Comparison of ENCODE assay signal across 11 cellular contexts in genomic region chr3:24678021-24678420, GRCh38.
DNase-seq lines count a peak whose midpoint lies in the region; ATAC-seq and TF ChIP-seq lines count a peak whose summit lies in the region.
"Had no signal": no experiment of that assay in that cellular context is flagged by ENCODE, and none has a peak within 500 bp of the region (broad histone marks: within the 10 kb centered on the region; RNA-seq: fewer than 3 reads in every experiment).

No MANE protein-coding gene starts in this region.

- no peak for TF ChIP-seq CTCF in lower lobe of right lung (IDR thresholded peaks at IDR 0.05)

- no peaks in the 10 kb centered on the region for H3K36me3 Mint-ChIP-seq in activated CD8-positive, alpha-beta T cell treated with anti-CD3 and anti-CD28 coated beads, Interleukin-2, amount 10 ng/mL, durations not matched to agents 7 days and 5 days (ENCODE audit: low read depth)
- H3K36me3 Mint-ChIP-seq in natural killer cell treated with Interleukin-12 subunit alpha and Interleukin-12 subunit beta and Interleukin-15 and Interleukin-18, amount 100 ng/mL, for 72 hours, result no peaks in the 10 kb centered on the region

- no peak overlapping the region for H3K27ac Mint-ChIP-seq in activated CD8-positive, alpha-beta T cell treated with anti-CD3 and anti-CD28 coated beads, Interleukin-2, amount 10 ng/mL, durations not matched to agents 7 days and 5 days
- peak overlapping the region; percentile 18 to 45 for H3K27ac Mint-ChIP-seq in natural killer cell treated with Interleukin-12 subunit alpha and Interleukin-12 subunit beta and Interleukin-15 and Interleukin-18, amount 100 ng/mL, for 72 hours

- no peaks in the 10 kb centered on the region for H3K36me3 ChIP-seq in lower lobe of right lung
- H3K36me3 ChIP-seq: cardiac muscle cell had no signal

- H3K27ac ChIP-seq in lower lobe of right lung, result no peak overlapping the region
- H3K27ac ChIP-seq: cardiac muscle cell had no signal

- no peaks in the 10 kb centered on the region for H3K4me1 ChIP-seq in lower lobe of right lung

- no peaks in the 10 kb centered on the region for H3K9me3 ChIP-seq in lower lobe of right lung

- H3K27me3 ChIP-seq in lower lobe of right lung (ENCODE audit: low read depth), result no peaks in the 10 kb centered on the region
- H3K27me3 ChIP-seq: cardiac muscle cell had no signal

- peaks cover 17% of the 10 kb centered on the region for H3K4me1 Mint-ChIP-seq in activated CD8-positive, alpha-beta T cell treated with anti-CD3 and anti-CD28 coated beads, Interleukin-2, amount 10 ng/mL, durations not matched to agents 7 days and 5 days (ENCODE audit: low read depth)
- peaks cover 15 to 22% of the 10 kb centered on the region in 2 donors for H3K4me1 Mint-ChIP-seq in natural killer cell treated with Interleukin-12 subunit alpha and Interleukin-12 subunit beta and Interleukin-15 and Interleukin-18, amount 100 ng/mL, for 72 hours (ENCODE audit: low read depth in 2 of 2)

- peaks cover 48% of the 10 kb centered on the region for H3K27me3 Mint-ChIP-seq in activated CD8-positive, alpha-beta T cell treated with anti-CD3 and anti-CD28 coated beads, Interleukin-2, amount 10 ng/mL, durations not matched to agents 7 days and 5 days (ENCODE audit: low read depth)
- peaks cover 52 to 58% of the 10 kb centered on the region in 2 donors for H3K27me3 Mint-ChIP-seq in natural killer cell treated with Interleukin-12 subunit alpha and Interleukin-12 subunit beta and Interleukin-15 and Interleukin-18, amount 100 ng/mL, for 72 hours

- no peaks in the 10 kb centered on the region for H3K9me3 Mint-ChIP-seq in activated CD8-positive, alpha-beta T cell treated with anti-CD3 and anti-CD28 coated beads, Interleukin-2, amount 10 ng/mL, durations not matched to agents 7 days and 5 days (ENCODE audit: insufficient read depth)
- no peaks in the 10 kb centered on the region for H3K9me3 Mint-ChIP-seq in natural killer cell treated with Interleukin-12 subunit alpha and Interleukin-12 subunit beta and Interleukin-15 and Interleukin-18, amount 100 ng/mL, for 72 hours

- intact Hi-C loops in lower lobe of right lung (cut with DNase I), result no loop called here

- ATAC-seq in GM18519 (IDR thresholded peaks at IDR 0.05; ENCODE audit: low FRiP score, unreplicated experiment), result peak; percentile 26
- peak; percentile 29 for ATAC-seq in HG02885 (IDR thresholded peaks at IDR 0.05; ENCODE audit: poor library complexity, unreplicated experiment)
- peak; percentile 49 for ATAC-seq in activated CD8-positive, alpha-beta T cell treated with anti-CD3 and anti-CD28 coated beads, Interleukin-2, amount 10 ng/mL, durations not matched to agents 7 days and 5 days
- peak; percentile 32 to 38 for ATAC-seq in natural killer cell treated with Interleukin-12 subunit alpha and Interleukin-12 subunit beta and Interleukin-15 and Interleukin-18, amount 100 ng/mL, for 72 hours
- ATAC-seq in lower lobe of right lung, result no peak
- ATAC-seq: Right ventricle myocardium inferior had no signal

- no peak for DNase-seq in activated CD8-positive, alpha-beta T cell treated with anti-CD3 and anti-CD28 coated beads, Interleukin-2, amount 10 ng/mL, durations not matched to agents 7 days and 5 days
- DNase-seq in natural killer cell treated with Interleukin-12 subunit alpha and Interleukin-12 subunit beta and Interleukin-15 and Interleukin-18, amount 100 ng/mL, for 72 hours (ENCODE audit: low spot score), result no peak
- no peak for DNase-seq in NCI-H2029 (lab: John Stamatoyannopoulos, UW)
- DNase-seq in lower lobe of right lung, result no peak
- no peak for DNase-seq in hepatic stellate cell (ENCODE audit: low spot score)
- no peak for DNase-seq in NCI-H1930 (lab: John Stamatoyannopoulos, UW)
- DNase-seq: NCI-H1436 had no signal

- CTCF ChIA-PET in activated CD8-positive, alpha-beta T cell treated with anti-CD3 and anti-CD28 coated beads, Interleukin-2, amount 10 ng/mL, durations not matched to agents 7 days and 5 days (lab: Charles Lee), result no interaction called here

- POLR2A ChIA-PET in activated CD8-positive, alpha-beta T cell treated with anti-CD3 and anti-CD28 coated beads, Interleukin-2, amount 10 ng/mL, durations not matched to agents 7 days and 5 days (lab: Charles Lee), result no interaction called here

- H3K4me3 ChIP-seq in lower lobe of right lung, result no peak overlapping the region
- H3K4me3 ChIP-seq: cardiac muscle cell had no signal

- peak overlapping the region; percentile 64 for H3K4me3 Mint-ChIP-seq in activated CD8-positive, alpha-beta T cell treated with anti-CD3 and anti-CD28 coated beads, Interleukin-2, amount 10 ng/mL, durations not matched to agents 7 days and 5 days
- peak overlapping the region; percentile 64 for H3K4me3 Mint-ChIP-seq in natural killer cell treated with Interleukin-12 subunit alpha and Interleukin-12 subunit beta and Interleukin-15 and Interleukin-18, amount 100 ng/mL, for 72 hours

Comparison
In these comparisons a context has a peak if more than half of its experiments do, and no peak if none do; other contexts are left out.
1. ATAC-seq: peak in GM18519 (single experiment), HG02885 (single experiment), activated CD8-positive, alpha-beta T cell treated with anti-CD3 and anti-CD28 coated beads, Interleukin-2, amount 10 ng/mL, durations not matched to agents 7 days and 5 days (single experiment) and natural killer cell treated with Interleukin-12 subunit alpha and Interleukin-12 subunit beta and Interleukin-15 and Interleukin-18, amount 100 ng/mL, for 72 hours (2 of 2); none in lower lobe of right lung (0 of 2).